23 cellular contexts compared by ENCODE assay signal in the genomic region with DNA sequence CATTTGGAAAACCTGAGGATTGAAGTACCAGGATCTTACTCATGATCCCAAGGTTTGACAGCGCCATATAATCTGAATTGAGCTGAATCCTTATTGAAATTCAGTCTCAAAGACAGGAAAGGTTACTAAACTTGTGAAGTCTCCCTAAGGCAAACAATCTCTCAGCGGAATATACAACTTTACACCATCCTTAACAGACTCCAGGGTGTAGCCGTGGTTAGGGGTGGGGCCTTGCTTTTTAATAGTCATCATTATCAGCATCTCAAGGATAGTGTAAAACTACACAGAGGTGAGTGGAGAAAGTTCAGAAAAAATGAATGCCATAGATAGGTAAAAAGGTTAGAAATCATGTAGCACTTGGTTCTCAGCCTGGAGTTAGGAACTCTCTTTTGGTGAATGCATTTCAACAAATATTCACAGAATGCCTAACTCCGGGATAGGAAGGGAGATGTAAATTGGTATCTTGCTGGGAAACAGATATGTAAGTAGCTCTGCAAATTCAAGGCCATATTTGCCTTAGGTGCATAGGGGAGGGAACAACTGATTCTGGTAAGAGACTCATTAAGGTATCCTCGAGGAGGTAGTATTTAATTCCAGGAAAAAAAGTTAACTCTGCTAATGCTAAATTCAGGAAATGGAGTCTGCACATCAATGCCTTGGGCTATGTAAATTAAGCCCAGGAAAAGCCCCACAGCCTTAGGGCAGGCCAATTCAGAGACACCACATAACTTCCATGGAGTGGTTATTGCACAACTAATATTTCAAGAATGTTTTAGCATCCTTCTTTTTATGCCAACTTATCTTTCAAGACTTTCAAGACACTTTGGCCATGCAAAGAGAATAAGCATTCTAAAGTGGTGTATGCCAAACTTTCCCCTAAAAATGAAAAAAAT.
A peak's percentile ranks its signal among the peaks of the same experiment; 100 is the strongest.
DNase-seq lines count a peak whose midpoint lies in the region; ATAC-seq and TF ChIP-seq lines count a peak whose summit lies in the region.
"Had no signal": no experiment of that assay in that cellular context is flagged by ENCODE, and none has a peak within 500 bp of the region (broad histone marks: within the 10 kb centered on the region; RNA-seq: fewer than 3 reads in every experiment).

No MANE protein-coding gene starts in this region.

- peak overlapping the region; percentile 1; the same call in 1 of the 2 replicates for H3K4me3 Mint-ChIP-seq in WTC11
- H3K4me3 Mint-ChIP-seq: activated CD4-positive, alpha-beta T cell treated with anti-CD3 and anti-CD28 coated beads, Interleukin-2, amount 10 ng/mL, durations not matched to agents 24 days and 14 days; CD4-positive, alpha-beta T cell; natural killer cell treated with Interleukin-12 subunit alpha and Interleukin-12 subunit beta and Interleukin-15 and Interleukin-18, amount 100 ng/mL, for 72 hours had no signal

- peaks cover 19% of the 10 kb centered on the region; the same call in 1 of the 2 replicates for H3K36me3 Mint-ChIP-seq in WTC11
- H3K36me3 Mint-ChIP-seq: natural killer cell treated with Interleukin-12 subunit alpha and Interleukin-12 subunit beta and Interleukin-15 and Interleukin-18, amount 100 ng/mL, for 72 hours had no signal

- TF ChIP-seq CTCF in WTC11 (IDR thresholded peaks at IDR 0.05): no peak
- TF ChIP-seq CTCF in fibroblast of pulmonary artery (IDR thresholded peaks at IDR 0.05; ENCODE audit: low read length, missing control alignments): no peak
- TF ChIP-seq CTCF in smooth muscle cell (IDR thresholded peaks at IDR 0.05; ENCODE audit: borderline replicate concordance, insufficient read depth, poor library complexity, severe bottlenecking): no peak

- ATAC-seq in WTC11 (peak; percentile 65), HG03432 (IDR thresholded peaks at IDR 0.05; ENCODE audit: unreplicated experiment) (no peak)
- ATAC-seq: natural killer cell treated with Interleukin-12 subunit alpha and Interleukin-12 subunit beta and Interleukin-15 and Interleukin-18, amount 100 ng/mL, for 72 hours had no signal

- H3K9me3 Mint-ChIP-seq in WTC11: peaks cover 10% of the 10 kb centered on the region
- H3K9me3 Mint-ChIP-seq: activated CD4-positive, alpha-beta T cell treated with anti-CD3 and anti-CD28 coated beads, Interleukin-2, amount 10 ng/mL, durations not matched to agents 24 days and 14 days; CD4-positive, alpha-beta T cell; natural killer cell treated with Interleukin-12 subunit alpha and Interleukin-12 subunit beta and Interleukin-15 and Interleukin-18, amount 100 ng/mL, for 72 hours had no signal

- H3K27me3 Mint-ChIP-seq in WTC11 (ENCODE audit: low read depth): peaks cover 5% of the 10 kb centered on the region; the same call in 1 of the 2 replicates

- peak overlapping the region; percentile 51; the same call in 1 of the 2 replicates for H3K27ac Mint-ChIP-seq in WTC11
- H3K27ac Mint-ChIP-seq: activated CD4-positive, alpha-beta T cell treated with anti-CD3 and anti-CD28 coated beads, Interleukin-2, amount 10 ng/mL, durations not matched to agents 24 days and 14 days; CD4-positive, alpha-beta T cell; natural killer cell treated with Interleukin-12 subunit alpha and Interleukin-12 subunit beta and Interleukin-15 and Interleukin-18, amount 100 ng/mL, for 72 hours had no signal

- H3K4me2 ChIP-seq in GM23248 (ENCODE audit: unreplicated experiment) (no peak overlapping the region), smooth muscle cell (peak overlapping the region; percentile 48)
- H3K4me2 ChIP-seq: KMS-11 had no signal

- CTCF ChIA-PET in WTC11 (lab: Charles Lee): interaction anchor here (0.6 kb wide), 1 partner anchor 102 kb away, joined by 4 read pairs; no protein-coding TSS in a partner anchor

- no peak overlapping the region for H3K4me3 ChIP-seq in GM23248
- no peak overlapping the region for H3K4me3 ChIP-seq in fibroblast of pulmonary artery (replicated peaks; ENCODE audit: low read depth, low read length)
- H3K4me3 ChIP-seq in smooth muscle cell: no peak overlapping the region
- H3K4me3 ChIP-seq: ovary, thyroid gland had no signal

- no peaks in the 10 kb centered on the region for H3K36me3 ChIP-seq in GM23248 (ENCODE audit: low read depth)
- no peaks in the 10 kb centered on the region for H3K36me3 ChIP-seq in smooth muscle cell (ENCODE audit: low read depth)
- H3K36me3 ChIP-seq: ovary, thyroid gland had no signal

- H4K20me1 ChIP-seq in GM23248 (ENCODE audit: insufficient read depth) (no peaks in the 10 kb centered on the region), smooth muscle cell (ENCODE audit: low read depth) (no peaks in the 10 kb centered on the region)

- no peak overlapping the region for H3K9ac ChIP-seq in GM23248
- H3K9ac ChIP-seq in smooth muscle cell (ENCODE audit: low read depth): no peak overlapping the region
- H3K9ac ChIP-seq: KMS-11 had no signal

- in situ Hi-C loops in GM23248 (cut with MboI): no loop called here

- H3F3A ChIP-seq in GM23248 (ENCODE audit: insufficient read depth): peaks cover 16% of the 10 kb centered on the region
- no peaks in the 10 kb centered on the region for H3F3A ChIP-seq in smooth muscle cell (ENCODE audit: low read depth)

- DNase-seq in GM23248 (peak; percentile 6), WTC11 (ENCODE audit: low spot score) (no peak), fibroblast of pulmonary artery (ENCODE audit: low read depth) (peak; percentile 11), smooth muscle cell (lab: John Stamatoyannopoulos, UW; ENCODE audit: unreplicated experiment) (no peak), substantia nigra (lab: John Stamatoyannopoulos, UW) (no peak)
- no peak for DNase-seq in stimulated activated CD4-positive, alpha-beta T cell treated with anti-CD3 and anti-CD28 coated beads, Interleukin-4, amount 100 ng/mL, for 24 hours
- DNase-seq in activated naive CD4-positive, alpha-beta T cell treated with Interleukin-2 at 50 U/mL for 16 hours: no peak
- DNase-seq: activated CD4-positive, alpha-beta T cell treated with anti-CD3 and anti-CD28 coated beads, Interleukin-2, amount 10 ng/mL, durations not matched to agents 24 days and 14 days; activated naive CD4-positive, alpha-beta T cell treated with anti-CD3 and anti-CD28 coated beads, Interleukin-2, amount 50 U/mL, for 16 hours; activated T-cell treated with anti-CD3 and anti-CD28 coated beads, Interleukin-2, amount 50 U/mL, for 48 hours; anterior cingulate cortex; CD4-positive, alpha-beta T cell; MV-4-11; NCI-H524 treated with DMSO at 0.1 percent for 48 hours; ovary; retina; stimulated activated CD4-positive, alpha-beta T cell treated with anti-CD3 and anti-CD28 coated beads, Interleukin-4, amount 100 ng/mL, for 4 hours; stimulated activated naive CD4-positive, alpha-beta T cell; T-helper 2 cell; thyroid gland had no signal

- H3K9me2 ChIP-seq in GM23248 (ENCODE audit: insufficient read depth): no peaks in the 10 kb centered on the region

- peaks cover 51% of the 10 kb centered on the region for H3K4me1 Mint-ChIP-seq in WTC11
- H3K4me1 Mint-ChIP-seq: activated CD4-positive, alpha-beta T cell treated with anti-CD3 and anti-CD28 coated beads, Interleukin-2, amount 10 ng/mL, durations not matched to agents 24 days and 14 days had no signal

- no peak overlapping the region for H3K27ac ChIP-seq in GM23248
- H3K27ac ChIP-seq in smooth muscle cell (ENCODE audit: low read depth): peak overlapping the region; percentile 39
- no peak overlapping the region for H3K27ac ChIP-seq in substantia nigra (ENCODE audit: low read depth, low read length, poor library complexity, severe bottlenecking)
- H3K27ac ChIP-seq: KMS-11, ovary, thyroid gland had no signal

- 49 to 52% methylated on average over 5 of the region's 5 CpGs for WGBS in GM23248 (ENCODE audit: low coverage in 1 of 2, low lambda C conversion rate in 2 of 2, missing lambda C conversion rate in 2 of 2), 2 experiments
- 58% methylated on average over 5 of the region's 5 CpGs for WGBS in smooth muscle cell (ENCODE audit: low lambda C conversion rate)

- H3K4me1 ChIP-seq in GM23248 (ENCODE audit: insufficient read depth): peaks cover 26% of the 10 kb centered on the region
- H3K4me1 ChIP-seq in smooth muscle cell (ENCODE audit: low read depth): peaks cover 6% of the 10 kb centered on the region
- H3K4me1 ChIP-seq: thyroid gland had no signal

- H3K27me3 ChIP-seq in GM23248 (replicated peaks; ENCODE audit: insufficient read depth): peaks cover 26% of the 10 kb centered on the region
- no peaks in the 10 kb centered on the region for H3K27me3 ChIP-seq in smooth muscle cell (ENCODE audit: low read depth)
- H3K27me3 ChIP-seq: ovary, thyroid gland had no signal

- POLR2A ChIA-PET in WTC11 (lab: Charles Lee): interaction anchor here (0.7 kb wide), 1 partner anchor 247 kb away, joined by 3 read pairs; no protein-coding TSS in a partner anchor

- H2AFZ ChIP-seq in GM23248 (no peak overlapping the region), smooth muscle cell (ENCODE audit: low read depth) (no peak overlapping the region)

- H3K79me2 ChIP-seq in GM23248 (ENCODE audit: insufficient read depth) (no peaks in the 10 kb centered on the region), smooth muscle cell (ENCODE audit: low read depth) (no peaks in the 10 kb centered on the region)

- H3K9me3 ChIP-seq in GM23248 (ENCODE audit: low read depth) (no peaks in the 10 kb centered on the region), smooth muscle cell (replicated peaks; ENCODE audit: low read depth) (no peaks in the 10 kb centered on the region)
- H3K9me3 ChIP-seq: ovary, thyroid gland had no signal

TF ChIP-seq in WTC11, 78 proteins besides CTCF, POLR2A, EP300 and RAD21 (continues in another document):
- TF ChIP-seq SMAD4 (CRISPR knock-in tag; IDR thresholded peaks at IDR 0.05) (no peak), ETV6 (CRISPR knock-in tag; IDR thresholded peaks at IDR 0.05) (no peak), ZNF423 (CRISPR knock-in tag; IDR thresholded peaks at IDR 0.05) (no peak), ZNF263 (CRISPR knock-in tag; IDR thresholded peaks at IDR 0.05; ENCODE audit: low read depth) (no peak), PRRX2 (CRISPR knock-in tag; IDR thresholded peaks at IDR 0.05) (no peak)
- TF ChIP-seq, protein P1, sequence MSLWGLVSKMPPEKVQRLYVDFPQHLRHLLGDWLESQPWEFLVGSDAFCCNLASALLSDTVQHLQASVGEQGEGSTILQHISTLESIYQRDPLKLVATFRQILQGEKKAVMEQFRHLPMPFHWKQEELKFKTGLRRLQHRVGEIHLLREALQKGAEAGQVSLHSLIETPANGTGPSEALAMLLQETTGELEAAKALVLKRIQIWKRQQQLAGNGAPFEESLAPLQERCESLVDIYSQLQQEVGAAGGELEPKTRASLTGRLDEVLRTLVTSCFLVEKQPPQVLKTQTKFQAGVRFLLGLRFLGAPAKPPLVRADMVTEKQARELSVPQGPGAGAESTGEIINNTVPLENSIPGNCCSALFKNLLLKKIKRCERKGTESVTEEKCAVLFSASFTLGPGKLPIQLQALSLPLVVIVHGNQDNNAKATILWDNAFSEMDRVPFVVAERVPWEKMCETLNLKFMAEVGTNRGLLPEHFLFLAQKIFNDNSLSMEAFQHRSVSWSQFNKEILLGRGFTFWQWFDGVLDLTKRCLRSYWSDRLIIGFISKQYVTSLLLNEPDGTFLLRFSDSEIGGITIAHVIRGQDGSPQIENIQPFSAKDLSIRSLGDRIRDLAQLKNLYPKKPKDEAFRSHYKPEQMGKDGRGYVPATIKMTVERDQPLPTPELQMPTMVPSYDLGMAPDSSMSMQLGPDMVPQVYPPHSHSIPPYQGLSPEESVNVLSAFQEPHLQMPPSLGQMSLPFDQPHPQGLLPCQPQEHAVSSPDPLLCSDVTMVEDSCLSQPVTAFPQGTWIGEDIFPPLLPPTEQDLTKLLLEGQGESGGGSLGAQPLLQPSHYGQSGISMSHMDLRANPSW (CRISPR knock-in tag; conservative IDR thresholded peaks at IDR 0.05; ENCODE audit: low read depth): no peak

Comparison
In these comparisons a context has a peak if more than half of its experiments do, and no peak if none do; other contexts are left out.
1. DNase-seq: peak in GM23248 (single experiment) and fibroblast of pulmonary artery (single experiment); none in WTC11 (single experiment), smooth muscle cell (single experiment), stimulated activated CD4-positive, alpha-beta T cell treated with anti-CD3 and anti-CD28 coated beads, Interleukin-4, amount 100 ng/mL, for 24 hours (single experiment), activated naive CD4-positive, alpha-beta T cell treated with Interleukin-2 at 50 U/mL for 16 hours (single experiment) and substantia nigra (0 of 49).